In genomic region chr9:76891874-76892273, GRCh38 we compare ENCODE assay signal across 26 cellular contexts. TPM values are rescaled to one million over a fixed set of nuclear protein-coding genes. Genes with fewer than 3 reads are reported as not detected.
A peak's percentile ranks its signal among the peaks of the same experiment; 100 is the strongest.
DNase-seq lines count a peak whose midpoint lies in the region; TF ChIP-seq lines count a peak whose summit lies in the region.
"Had no signal": no experiment of that assay in that cellular context is flagged by ENCODE, and none has a peak within 500 bp of the region (broad histone marks: within the 10 kb centered on the region; RNA-seq: fewer than 3 reads in every experiment).

No MANE protein-coding gene starts in this region.

- no peak overlapping the region for H3K4me3 ChIP-seq in tibial artery
- H3K4me3 ChIP-seq: colonic mucosa, K562, left lung, SK-N-MC, upper lobe of right lung had no signal

- DNase-seq in NCI-H146 (lab: John Stamatoyannopoulos, UW) (peak; percentile 9), NCI-H146 treated with DMSO at 0.1 percent for 48 hours (lab: John Stamatoyannopoulos, UW; ENCODE audit: unreplicated experiment) (no peak), NCI-H345 (lab: John Stamatoyannopoulos, UW) (peak; percentile 63), tibial artery (no peak), ecto neural progenitor cell (ENCODE audit: low spot score) (no peak), hypothalamus (lab: John Stamatoyannopoulos, UW) (no peak), mucosa of gallbladder (ENCODE audit: low spot score) (no peak)
- DNase-seq: 8988T; activated CD4-positive, alpha-beta T cell treated with anti-CD3 and anti-CD28 coated beads, Interleukin-2, amount 10 ng/mL, durations not matched to agents 7 days and 5 days; activated CD8-positive, alpha-beta memory T cell treated with anti-CD3 and anti-CD28 coated beads, Interleukin-2, amount 10 ng/mL, durations not matched to agents 7 days and 5 days; activated naive CD8-positive, alpha-beta T cell treated with anti-CD3 and anti-CD28 coated beads, Interleukin-2, amount 50 U/mL, for 24 hours; brain microvascular endothelial cell; CD4-positive, alpha-beta memory T cell; colonic mucosa; GF-D8; head of caudate nucleus; left lung; naive thymus-derived CD8-positive, alpha-beta T cell; NCI-H1694 treated with DMSO at 0.1 percent for 48 hours; retina; stimulated activated CD4-positive, alpha-beta T cell treated with anti-CD3 and anti-CD28 coated beads, Interleukin-2, amount 100 ng/mL, for 48 hours; T-helper 17 cell; upper lobe of right lung had no signal

- H3K27me3 ChIP-seq in tibial artery: no peaks in the 10 kb centered on the region
- H3K27me3 ChIP-seq: brain microvascular endothelial cell, colonic mucosa, left lung had no signal

- peaks cover 0 to 10% (median 6%) of the 10 kb centered on the region in 3 donors for H3K36me3 ChIP-seq in tibial artery
- H3K36me3 ChIP-seq: brain microvascular endothelial cell, colonic mucosa, left lung, upper lobe of right lung had no signal

- H3K9me3 ChIP-seq in tibial artery: no peaks in the 10 kb centered on the region
- H3K9me3 ChIP-seq: colonic mucosa, left lung, upper lobe of right lung had no signal

- H3K27ac ChIP-seq in cingulate gyrus (ENCODE audit: low read depth, low read length) (peak overlapping the region; percentile 90), tibial artery (peak overlapping the region; percentile 82 to 86)
- H3K27ac ChIP-seq: brain microvascular endothelial cell, colonic mucosa, left lung, SK-N-MC, upper lobe of right lung had no signal

- intact Hi-C loops in tibial artery (cut with DNase I; ENCODE audit: low total_unique reads): no loop called here

- H3K4me1 ChIP-seq in tibial artery: peaks cover 0 to 99% (median 22%) of the 10 kb centered on the region in 4 donors
- H3K4me1 ChIP-seq: colonic mucosa, left lung, upper lobe of right lung had no signal

- no peak for TF ChIP-seq CTCF in tibial artery (IDR thresholded peaks at IDR 0.05)

RNA-seq across cellular contexts. Expression of gene PRUNE2, which starts 14.0 kb away (rescaled TPM):
- 91.7 TPM for total RNA-seq in mucosa of gallbladder
- total RNA-seq: naive thymus-derived CD8-positive, alpha-beta T cell had no signal

Comparison
In these comparisons a context has a peak if more than half of its experiments do, and no peak if none do; other contexts are left out.
1. DNase-seq: peak in NCI-H146 (single experiment) and NCI-H345 (single experiment); none in NCI-H146 treated with DMSO at 0.1 percent for 48 hours (single experiment), tibial artery (0 of 2), ecto neural progenitor cell (single experiment), hypothalamus (0 of 51) and mucosa of gallbladder (single experiment).